13 cellular contexts compared by ENCODE assay signal in genomic region chr11:124676386-124676785, GRCh38. TPM values are rescaled to one million over a fixed set of nuclear protein-coding genes. Genes with fewer than 3 reads are reported as not detected.
DNase-seq lines count a peak whose midpoint lies in the region; ATAC-seq, FAIRE-seq and TF ChIP-seq lines count a peak whose summit lies in the region.
"Had no signal": no experiment of that assay in that cellular context is flagged by ENCODE, and none has a peak within 500 bp of the region (broad histone marks: within the 10 kb centered on the region; RNA-seq: fewer than 3 reads in every experiment).

No MANE protein-coding gene starts in this region.

- H3K27me3 ChIP-seq in liver (ENCODE audit: control insufficient read depth in 4 of 4, insufficient read depth in 4 of 4, low read length in 3 of 4) (no peaks in the 10 kb centered on the region), HepG2 (ENCODE audit: control insufficient read depth in 1 of 2, insufficient read depth in 2 of 2, low read length in 2 of 2) (no peaks in the 10 kb centered on the region; a peak in 1 of 5 replicates), endocrine pancreas (ENCODE audit: control insufficient read depth, insufficient read depth, low read length) (no peaks in the 10 kb centered on the region)

- H3K4me2 ChIP-seq in HepG2 (ENCODE audit: low read depth, low read length): no peak overlapping the region

- BruUV-seq in HepG2 (replicated peaks; lab: Mats Ljungman, UMichigan): no TSS peak

- H3K27ac Mint-ChIP-seq in mesothelial cell of epicardium: no peak overlapping the region
- H3K27ac Mint-ChIP-seq in activated naive CD8-positive, alpha-beta T cell treated with anti-CD3 and anti-CD28 coated beads for 36 hours: no peak overlapping the region
- H3K27ac Mint-ChIP-seq: type B pancreatic cell had no signal

- H3K36me3 ChIP-seq in liver (ENCODE audit: control insufficient read depth in 4 of 4, insufficient read depth in 3 of 4, low read depth in 1 of 4, low read length in 3 of 4) (no peaks in the 10 kb centered on the region), HepG2 (replicated peaks in 1 of 2; ENCODE audit: control insufficient read depth in 1 of 2, insufficient read depth in 2 of 2, low read length in 2 of 2) (no peaks in the 10 kb centered on the region), endocrine pancreas (ENCODE audit: control insufficient read depth, insufficient read depth, low read length) (no peaks in the 10 kb centered on the region), mucosa of descending colon (ENCODE audit: low read depth) (no peaks in the 10 kb centered on the region)

- no peak overlapping the region for H2AFZ ChIP-seq in HepG2 (ENCODE audit: low read length)

- H3K79me2 ChIP-seq in HepG2 (ENCODE audit: insufficient read depth, low read length): no peaks in the 10 kb centered on the region

- no peak overlapping the region for H3K27ac ChIP-seq in liver (ENCODE audit: low read depth in 1 of 2, low read length in 2 of 2)
- no peak overlapping the region for H3K27ac ChIP-seq in HepG2 (ENCODE audit: extremely low read length, insufficient read depth, low read length)

- no peaks in the 10 kb centered on the region for H3K9me3 Mint-ChIP-seq in mesothelial cell of epicardium
- peaks cover 1% of the 10 kb centered on the region for H3K9me3 Mint-ChIP-seq in activated naive CD8-positive, alpha-beta T cell treated with anti-CD3 and anti-CD28 coated beads for 36 hours
- H3K9me3 Mint-ChIP-seq: type B pancreatic cell had no signal

- intact Hi-C loops in HepG2 (cut with micrococcal nuclease; ENCODE audit: unreplicated experiment) (no loop called here), mucosa of descending colon (cut with DNase I, micrococcal nuclease) (no loop called here)

- no peaks in the 10 kb centered on the region for H4K20me1 ChIP-seq in HepG2 (ENCODE audit: insufficient read depth, low read length)

- POLR2A ChIA-PET in HepG2 (lab: Yijun Ruan, JAX): no interaction called here

- FAIRE-seq in HepG2 (lab: Jason Lieb, UNC): no peak

- H3K9ac ChIP-seq in liver (ENCODE audit: low read depth in 1 of 2, low read length in 2 of 2): no peak overlapping the region
- H3K9ac ChIP-seq in HepG2 (ENCODE audit: insufficient read depth, low read depth, low read length): no peak overlapping the region
- H3K9ac ChIP-seq in endocrine pancreas (ENCODE audit: control insufficient read depth, insufficient read depth, low read length): peak overlapping the region; percentile 41

- H3K9me3 ChIP-seq in liver (ENCODE audit: control insufficient read depth in 4 of 4, low read length in 3 of 4) (no peaks in the 10 kb centered on the region), HepG2 (ENCODE audit: low read length) (no peaks in the 10 kb centered on the region), endocrine pancreas (ENCODE audit: control insufficient read depth, low read length) (no peaks in the 10 kb centered on the region), mucosa of descending colon (no peaks in the 10 kb centered on the region)

- H3K4me1 Mint-ChIP-seq in mesothelial cell of epicardium: peaks cover 14% of the 10 kb centered on the region
- peaks cover 20% of the 10 kb centered on the region for H3K4me1 Mint-ChIP-seq in activated naive CD8-positive, alpha-beta T cell treated with anti-CD3 and anti-CD28 coated beads for 36 hours

- H3K4me1 ChIP-seq in liver (ENCODE audit: control insufficient read depth in 4 of 4, insufficient read depth in 4 of 4, low read length in 3 of 4) (peaks cover 7 to 19% (median 11%) of the 10 kb centered on the region in 4 donors), HepG2 (ENCODE audit: insufficient read depth, low read length) (peaks cover 19% of the 10 kb centered on the region), endocrine pancreas (ENCODE audit: control insufficient read depth, insufficient read depth, low read length) (no peaks in the 10 kb centered on the region), mucosa of descending colon (ENCODE audit: low read depth) (peaks cover 3% of the 10 kb centered on the region)

- DNase-seq in HepG2 (ENCODE audit: low spot score): no peak
- peak in 1 of 3 donors; percentile 62 for DNase-seq in mucosa of descending colon
- no peak for DNase-seq in mesothelial cell of epicardium (ENCODE audit: low spot score in 2 of 2, unreplicated experiment in 2 of 2)
- DNase-seq in activated naive CD8-positive, alpha-beta T cell treated with anti-CD3 and anti-CD28 coated beads for 36 hours: no peak
- DNase-seq in 8988T: no peak
- DNase-seq: activated CD4-positive, alpha-beta T cell treated with anti-CD3 and anti-CD28 coated beads for 4 hours; activated gamma-delta T cell treated with Interleukin-2 at 50 U/mL for 16 hours; GOT3; occipital lobe had no signal

- in situ Hi-C loops in HepG2 (cut with HindIII; ENCODE audit: extremely low pct_ligation_motif_present, low pct_unique_long_range_greater_than_20kb): loop anchor here (10.0 kb wide), 1 partner anchor 188 kb away; the partner anchor contains the start of gene ROBO3

- no peak overlapping the region for H3K4me3 Mint-ChIP-seq in mesothelial cell of epicardium
- no peak overlapping the region for H3K4me3 Mint-ChIP-seq in activated naive CD8-positive, alpha-beta T cell treated with anti-CD3 and anti-CD28 coated beads for 36 hours
- H3K4me3 Mint-ChIP-seq: type B pancreatic cell had no signal

- TF ChIP-seq EP300 in HepG2 (IDR thresholded peaks at IDR 0.05; ENCODE audit: low read depth in 2 of 2, low read length in 2 of 2) (no peak), HepG2 (CRISPR knock-in tag; IDR thresholded peaks at IDR 0.05; ENCODE audit: borderline replicate concordance) (no peak)

- H3K4me3 ChIP-seq in liver (ENCODE audit: low read depth in 1 of 3, low read length in 3 of 3) (no peak overlapping the region), HepG2 (replicated peaks in 1 of 3; ENCODE audit: insufficient read depth in 1 of 3, low read depth in 2 of 3, low read length in 3 of 3) (no peak overlapping the region), endocrine pancreas (ENCODE audit: control insufficient read depth, insufficient read depth, low read length) (no peak overlapping the region), mucosa of descending colon (no peak overlapping the region)

- H3K36me3 Mint-ChIP-seq in mesothelial cell of epicardium: no peaks in the 10 kb centered on the region
- H3K36me3 Mint-ChIP-seq in activated naive CD8-positive, alpha-beta T cell treated with anti-CD3 and anti-CD28 coated beads for 36 hours: peaks cover 5% of the 10 kb centered on the region
- H3K36me3 Mint-ChIP-seq: type B pancreatic cell had no signal

- no peak for TF ChIP-seq POLR2A in HepG2 (IDR thresholded peaks at IDR 0.05; ENCODE audit: insufficient read depth in 1 of 2, low read depth in 2 of 2, low read length in 2 of 2)

- 3% methylated on average over 2 of the region's 2 CpGs for WGBS in liver
- 55% methylated on average over 2 of the region's 2 CpGs for WGBS in HepG2 (ENCODE audit: low lambda C conversion rate)

- TF ChIP-seq CTCF in liver (IDR thresholded peaks at IDR 0.05; ENCODE audit: low read depth, low read length, missing input control) (no peak), HepG2 (CRISPR knock-in tag; IDR thresholded peaks at IDR 0.05) (no peak), mucosa of descending colon (IDR thresholded peaks at IDR 0.05) (no peak), mesothelial cell of epicardium (IDR thresholded peaks at IDR 0.05; ENCODE audit: unreplicated experiment) (no peak)

- ATAC-seq in HepG2 (no peak), mucosa of descending colon (peak; percentile 49), HG02759 (IDR thresholded peaks at IDR 0.05; ENCODE audit: unreplicated experiment) (no peak)

- TF ChIP-seq RAD21 in liver (IDR thresholded peaks at IDR 0.05) (no peak), HepG2 (CRISPR knock-in tag; IDR thresholded peaks at IDR 0.05) (no peak)

- CTCF ChIA-PET in HepG2 (lab: Yijun Ruan, JAX; ENCODE audit: low intra/inter-chr PET ratio, low total read pairs): no interaction called here

- peaks cover 3% of the 10 kb centered on the region for H3K27me3 Mint-ChIP-seq in mesothelial cell of epicardium (ENCODE audit: low read depth)
- H3K27me3 Mint-ChIP-seq in activated naive CD8-positive, alpha-beta T cell treated with anti-CD3 and anti-CD28 coated beads for 36 hours: no peaks in the 10 kb centered on the region

RNA-seq across cellular contexts. Expression of gene SPA17, which starts 2.7 kb away (rescaled TPM):
- total RNA-seq in liver (1 to 10 TPM; 1.2 to 3.2 TPM), HepG2 (2016; rRNA removed; fragmentation: Illumina TruSeq; extraction: Trizol) (8.4 and 12.7 TPM in 2 replicates), mucosa of descending colon (1 to 10 TPM; 4.6 to 6.9 (median 5.8) TPM), mesothelial cell of epicardium (3.8 to 7.7 TPM (median 5.5 TPM) in 3 replicates)
- polyA plus RNA-seq in liver (1 to 10 TPM in 1 of 2 donors, under 1 TPM in 1; 0.47 to 2.5 TPM), HepG2 (2011; rRNA removed) (2.9 and 4.4 TPM in 2 replicates)
- 2.0 and 2.6 TPM in 2 replicates for total RNA-seq in HepG2 (2016; cell fraction: cytosol; rRNA removed; fragmentation: Illumina TruSeq; extraction: Trizol; ENCODE audit: low read depth)
- total RNA-seq in HepG2 (2016; cell fraction: insoluble cytoplasmic fraction; rRNA removed; fragmentation: Illumina TruSeq; extraction: Trizol): 8.9 and 15.1 TPM in 2 replicates
- 1.8 and 2.5 TPM in 2 replicates for total RNA-seq in HepG2 (2016; cell fraction: membrane; rRNA removed; fragmentation: Illumina TruSeq; extraction: Trizol)
- total RNA-seq in HepG2 (2016; cell fraction: nucleus; rRNA removed; fragmentation: Illumina TruSeq; extraction: Trizol): 3.0 and 5.0 TPM in 2 replicates
- polyA plus RNA-seq in HepG2 (2011; cell fraction: cytosol; rRNA removed): 1.7 and 1.8 TPM in 2 replicates
- polyA plus RNA-seq in HepG2 (2011; cell fraction: nucleus; rRNA removed): 0.81 and 1.6 TPM in 2 replicates
- 2.1 and 8.6 TPM in 2 replicates for polyA plus RNA-seq in HepG2 (2012)
- polyA plus RNA-seq in HepG2 (2016; cell fraction: cytosol; fragmentation: Illumina TruSeq; extraction: Trizol; ENCODE audit: low read depth): 3.0 and 3.3 TPM in 2 replicates
- 13.7 and 20.1 TPM in 2 replicates for polyA plus RNA-seq in HepG2 (2016; cell fraction: insoluble cytoplasmic fraction; fragmentation: Illumina TruSeq; extraction: Trizol; ENCODE audit: low read depth)
- polyA plus RNA-seq in HepG2 (2016; cell fraction: membrane; fragmentation: Illumina TruSeq; extraction: Trizol; ENCODE audit: low read depth): 1.4 and 2.6 TPM in 2 replicates
- polyA plus RNA-seq in HepG2 (2016; cell fraction: nucleus; fragmentation: Illumina TruSeq; extraction: Trizol; ENCODE audit: insufficient read depth, low read depth): 2.7 and 5.2 TPM in 2 replicates
- polyA minus RNA-seq in HepG2 (2011; rRNA and poly(A)+ RNA removed; ENCODE audit: low replicate concordance): 1.8 and 4.4 TPM in 2 replicates
- 0.69 and 2.1 TPM in 2 replicates for polyA minus RNA-seq in HepG2 (2011; cell fraction: cytosol; rRNA and poly(A)+ RNA removed)
- 7.3 and 9.7 TPM in 2 replicates for polyA minus RNA-seq in HepG2 (2011; cell fraction: nucleus; rRNA and poly(A)+ RNA removed)
- total RNA-seq in activated naive CD8-positive, alpha-beta T cell treated with anti-CD3 and anti-CD28 coated beads for 36 hours: 1 to 10 TPM; 3.4 to 4.7 TPM

RNA-seq across cellular contexts. Expression of gene SIAE, which starts 2.8 kb away (rescaled TPM):
- total RNA-seq in liver: 10 to 100 TPM in 1 of 2 donors, 1 to 10 TPM in 1; 6.4 to 11.5 TPM
- polyA plus RNA-seq in liver: 10 to 100 TPM; 11.0 to 33.9 TPM
- 4.5 and 7.0 TPM in 2 replicates for total RNA-seq in HepG2 (2016; rRNA removed; fragmentation: Illumina TruSeq; extraction: Trizol)
- total RNA-seq in HepG2 (2016; cell fraction: cytosol; rRNA removed; fragmentation: Illumina TruSeq; extraction: Trizol; ENCODE audit: low read depth): 0.40 and 0.62 TPM in 2 replicates
- 4.0 and 7.9 TPM in 2 replicates for total RNA-seq in HepG2 (2016; cell fraction: insoluble cytoplasmic fraction; rRNA removed; fragmentation: Illumina TruSeq; extraction: Trizol)
- 2.3 and 3.0 TPM in 2 replicates for total RNA-seq in HepG2 (2016; cell fraction: membrane; rRNA removed; fragmentation: Illumina TruSeq; extraction: Trizol)
- total RNA-seq in HepG2 (2016; cell fraction: nucleus; rRNA removed; fragmentation: Illumina TruSeq; extraction: Trizol): 7.0 and 8.5 TPM in 2 replicates
- 21.8 and 22.4 TPM in 2 replicates for polyA plus RNA-seq in HepG2 (2011; rRNA removed)
- 12.3 and 19.5 TPM in 2 replicates for polyA plus RNA-seq in HepG2 (2011; cell fraction: cytosol; rRNA removed)
- polyA plus RNA-seq in HepG2 (2011; cell fraction: nucleus; rRNA removed): 7.3 and 7.6 TPM in 2 replicates
- 10.4 and 13.6 TPM in 2 replicates for polyA plus RNA-seq in HepG2 (2012)
- 0.50 and 0.88 TPM in 2 replicates for polyA plus RNA-seq in HepG2 (2016; cell fraction: cytosol; fragmentation: Illumina TruSeq; extraction: Trizol; ENCODE audit: low read depth)
- polyA plus RNA-seq in HepG2 (2016; cell fraction: insoluble cytoplasmic fraction; fragmentation: Illumina TruSeq; extraction: Trizol; ENCODE audit: low read depth): 4.3 and 4.8 TPM in 2 replicates
- 1.8 and 2.7 TPM in 2 replicates for polyA plus RNA-seq in HepG2 (2016; cell fraction: membrane; fragmentation: Illumina TruSeq; extraction: Trizol; ENCODE audit: low read depth)
- 13.5 and 14.4 TPM in 2 replicates for polyA plus RNA-seq in HepG2 (2016; cell fraction: nucleus; fragmentation: Illumina TruSeq; extraction: Trizol; ENCODE audit: insufficient read depth, low read depth)
- 14.7 and 15.2 TPM in 2 replicates for polyA minus RNA-seq in HepG2 (2011; rRNA and poly(A)+ RNA removed; ENCODE audit: low replicate concordance)
- 4.2 and 6.8 TPM in 2 replicates for polyA minus RNA-seq in HepG2 (2011; cell fraction: cytosol; rRNA and poly(A)+ RNA removed)
- polyA minus RNA-seq in HepG2 (2011; cell fraction: nucleus; rRNA and poly(A)+ RNA removed): 4.5 and 8.2 TPM in 2 replicates
- 100 to 1,000 TPM in 2 of 3 donors, 10 to 100 TPM in 1; 81.7 to 232 (median 147) TPM for total RNA-seq in mucosa of descending colon
- 8.8 to 10.7 TPM (median 8.8 TPM) in 3 replicates for total RNA-seq in mesothelial cell of epicardium
- 1 to 10 TPM; 4.5 to 6.9 TPM for total RNA-seq in activated naive CD8-positive, alpha-beta T cell treated with anti-CD3 and anti-CD28 coated beads for 36 hours

RNA-seq across cellular contexts. Expression of gene TBRG1, which starts 53.7 kb away (rescaled TPM):
- 10 to 100 TPM; 13.4 to 18.7 TPM for total RNA-seq in liver
- polyA plus RNA-seq in liver: 10 to 100 TPM; 14.3 to 32.4 TPM
- 20.3 and 21.7 TPM in 2 replicates for total RNA-seq in HepG2 (2016; rRNA removed; fragmentation: Illumina TruSeq; extraction: Trizol)
- 5.4 and 8.3 TPM in 2 replicates for total RNA-seq in HepG2 (2016; cell fraction: cytosol; rRNA removed; fragmentation: Illumina TruSeq; extraction: Trizol; ENCODE audit: low read depth)
- total RNA-seq in HepG2 (2016; cell fraction: insoluble cytoplasmic fraction; rRNA removed; fragmentation: Illumina TruSeq; extraction: Trizol): 17.4 and 18.3 TPM in 2 replicates
- total RNA-seq in HepG2 (2016; cell fraction: membrane; rRNA removed; fragmentation: Illumina TruSeq; extraction: Trizol): 17.7 and 18.4 TPM in 2 replicates
- total RNA-seq in HepG2 (2016; cell fraction: nucleus; rRNA removed; fragmentation: Illumina TruSeq; extraction: Trizol): 20.1 and 21.0 TPM in 2 replicates
- polyA plus RNA-seq in HepG2 (2011; rRNA removed): 25.6 and 28.9 TPM in 2 replicates
- polyA plus RNA-seq in HepG2 (2011; cell fraction: cytosol; rRNA removed): 12.3 and 14.0 TPM in 2 replicates
- 70.2 and 70.6 TPM in 2 replicates for polyA plus RNA-seq in HepG2 (2011; cell fraction: nucleus; rRNA removed)
- polyA plus RNA-seq in HepG2 (2012): 17.1 and 23.1 TPM in 2 replicates
- polyA plus RNA-seq in HepG2 (2016; cell fraction: cytosol; fragmentation: Illumina TruSeq; extraction: Trizol; ENCODE audit: low read depth): 6.6 and 9.9 TPM in 2 replicates
- polyA plus RNA-seq in HepG2 (2016; cell fraction: insoluble cytoplasmic fraction; fragmentation: Illumina TruSeq; extraction: Trizol; ENCODE audit: low read depth): 18.1 and 19.1 TPM in 2 replicates
- 16.2 and 16.8 TPM in 2 replicates for polyA plus RNA-seq in HepG2 (2016; cell fraction: membrane; fragmentation: Illumina TruSeq; extraction: Trizol; ENCODE audit: low read depth)
- polyA plus RNA-seq in HepG2 (2016; cell fraction: nucleus; fragmentation: Illumina TruSeq; extraction: Trizol; ENCODE audit: insufficient read depth, low read depth): 32.8 and 38.3 TPM in 2 replicates
- 9.6 and 13.5 TPM in 2 replicates for polyA minus RNA-seq in HepG2 (2011; rRNA and poly(A)+ RNA removed; ENCODE audit: low replicate concordance)
- 6.6 and 7.3 TPM in 2 replicates for polyA minus RNA-seq in HepG2 (2011; cell fraction: cytosol; rRNA and poly(A)+ RNA removed)
- 30.0 and 39.1 TPM in 2 replicates for polyA minus RNA-seq in HepG2 (2011; cell fraction: nucleus; rRNA and poly(A)+ RNA removed)
- total RNA-seq in mucosa of descending colon: 10 to 100 TPM; 26.6 to 45.8 (median 41.8) TPM
- 30.9 to 37.3 TPM (median 35.2 TPM) in 3 replicates for total RNA-seq in mesothelial cell of epicardium
- 10 to 100 TPM; 37.8 to 38.2 TPM for total RNA-seq in activated naive CD8-positive, alpha-beta T cell treated with anti-CD3 and anti-CD28 coated beads for 36 hours
